Comparison of ENCODE assay signal across 9 cellular contexts in genomic region chr6:146770275-146770964, GRCh38.
DNase-seq lines count a peak whose midpoint lies in the region; ATAC-seq, FAIRE-seq and TF ChIP-seq lines count a peak whose summit lies in the region.
"Had no signal": no experiment of that assay in that cellular context is flagged by ENCODE, and none has a peak within 500 bp of the region (broad histone marks: within the 10 kb centered on the region; RNA-seq: fewer than 3 reads in every experiment).

No MANE protein-coding gene starts in this region.

- no peaks in the 10 kb centered on the region for H3K79me2 ChIP-seq in astrocyte (ENCODE audit: insufficient read depth, low read length)

- no peak overlapping the region for H3K4me2 ChIP-seq in astrocyte (ENCODE audit: low read length)

- H3K36me3 ChIP-seq in astrocyte (ENCODE audit: insufficient read depth, low read length) (no peaks in the 10 kb centered on the region), skeletal muscle tissue (ENCODE audit: control insufficient read depth in 3 of 3, insufficient read depth in 3 of 3, low read length in 3 of 3) (no peaks in the 10 kb centered on the region)
- H3K36me3 ChIP-seq: SJSA1 had no signal

- H3K9me3 ChIP-seq in astrocyte (ENCODE audit: insufficient read depth, low read depth, low read length), result no peaks in the 10 kb centered on the region
- no peaks in the 10 kb centered on the region for H3K9me3 ChIP-seq in skeletal muscle tissue (ENCODE audit: control insufficient read depth in 3 of 3, low read length in 3 of 3)
- H3K9me3 ChIP-seq: SJSA1 had no signal

- ATAC-seq in GM18909 (IDR thresholded peaks at IDR 0.05; ENCODE audit: poor library complexity, unreplicated experiment) (peak; percentile 31), HG03571 (IDR thresholded peaks at IDR 0.05; ENCODE audit: unreplicated experiment) (no peak)
- ATAC-seq: stimulated activated memory B cell treated with anti-CD40 and anti-IgM and Interleukin-4, amounts not matched to agents 10 μg/mL and 1 μg/mL and 100 μg/mL, for 72 hours had no signal

- no peak overlapping the region for H2AFZ ChIP-seq in astrocyte (ENCODE audit: low read depth, low read length)

- H3K36me3 Mint-ChIP-seq in astrocyte (ENCODE audit: low read depth, unreplicated experiment), result no peaks in the 10 kb centered on the region
- H3K36me3 Mint-ChIP-seq: stimulated activated memory B cell treated with anti-CD40 and anti-IgM and Interleukin-4, amounts not matched to agents 10 μg/mL and 1 μg/mL and 100 μg/mL, for 72 hours had no signal

- H3K4me1 ChIP-seq in astrocyte (ENCODE audit: insufficient read depth, low read length), result no peaks in the 10 kb centered on the region
- H3K4me1 ChIP-seq in skeletal muscle tissue (ENCODE audit: control insufficient read depth in 3 of 3, insufficient read depth in 3 of 3, low read length in 3 of 3), result no peaks in the 10 kb centered on the region
- H3K4me1 ChIP-seq: SJSA1 had no signal

- H3K27me3 ChIP-seq in astrocyte (ENCODE audit: insufficient read depth, low read length), result no peaks in the 10 kb centered on the region
- H3K27me3 ChIP-seq in skeletal muscle tissue (ENCODE audit: control insufficient read depth in 3 of 3, insufficient read depth in 3 of 3, low read length in 3 of 3), result no peaks in the 10 kb centered on the region
- H3K27me3 ChIP-seq: SJSA1 had no signal

- no peak overlapping the region for H3K9ac ChIP-seq in astrocyte (ENCODE audit: low read length)
- no peak overlapping the region for H3K9ac ChIP-seq in skeletal muscle tissue (ENCODE audit: low read depth in 1 of 3, low read length in 3 of 3)

- H3K4me1 Mint-ChIP-seq in astrocyte (ENCODE audit: low read depth, unreplicated experiment), result peaks cover 1% of the 10 kb centered on the region

- TF ChIP-seq CTCF in astrocyte (IDR thresholded peaks at IDR 0.05; ENCODE audit: insufficient read depth, low read depth, low read length), result no peak

- no peak overlapping the region for H3K27ac ChIP-seq in astrocyte (ENCODE audit: low read depth, low read length)
- H3K27ac ChIP-seq in skeletal muscle tissue (ENCODE audit: low read depth, low read length), result peak overlapping the region; percentile 46
- H3K27ac ChIP-seq: SJSA1 had no signal

- H3K27ac Mint-ChIP-seq in astrocyte (ENCODE audit: unreplicated experiment), result peak overlapping the region; percentile 48
- H3K27ac Mint-ChIP-seq: stimulated activated memory B cell treated with anti-CD40 and anti-IgM and Interleukin-4, amounts not matched to agents 10 μg/mL and 1 μg/mL and 100 μg/mL, for 72 hours had no signal

- in situ Hi-C loops in KBM-7 (cut with MboI; ENCODE audit: low pct_unique_long_range_greater_than_20kb, low sequenced_read_pairs), result no loop called here

- H3K4me3 ChIP-seq in astrocyte (ENCODE audit: insufficient read depth, low read depth, low read length) (no peak overlapping the region), skeletal muscle tissue (ENCODE audit: low read length in 3 of 3) (peak overlapping the region in 1 of 3 donors; percentile 59)
- H3K4me3 ChIP-seq: SJSA1 had no signal

- H3K4me3 Mint-ChIP-seq in astrocyte (ENCODE audit: unreplicated experiment), result no peak overlapping the region
- H3K4me3 Mint-ChIP-seq: stimulated activated memory B cell treated with anti-CD40 and anti-IgM and Interleukin-4, amounts not matched to agents 10 μg/mL and 1 μg/mL and 100 μg/mL, for 72 hours had no signal

- FAIRE-seq in astrocyte (lab: Jason Lieb, UNC), result no peak

- DNase-seq in KBM-7, result peak; percentile 33
- no peak for DNase-seq in astrocyte (ENCODE audit: low read depth)
- no peak for DNase-seq in NCI-H446 (lab: John Stamatoyannopoulos, UW)
- DNase-seq in NCI-H2029 (lab: John Stamatoyannopoulos, UW), result no peak

- no peaks in the 10 kb centered on the region for H4K20me1 ChIP-seq in astrocyte (ENCODE audit: insufficient read depth, low read length)

- no peaks in the 10 kb centered on the region for H3K27me3 Mint-ChIP-seq in astrocyte (ENCODE audit: low read depth, unreplicated experiment)

- no peaks in the 10 kb centered on the region for H3K9me3 Mint-ChIP-seq in astrocyte (ENCODE audit: unreplicated experiment)
- H3K9me3 Mint-ChIP-seq: stimulated activated memory B cell treated with anti-CD40 and anti-IgM and Interleukin-4, amounts not matched to agents 10 μg/mL and 1 μg/mL and 100 μg/mL, for 72 hours had no signal
